Comparison of ENCODE assay signal across 22 cellular contexts in the genomic region with DNA sequence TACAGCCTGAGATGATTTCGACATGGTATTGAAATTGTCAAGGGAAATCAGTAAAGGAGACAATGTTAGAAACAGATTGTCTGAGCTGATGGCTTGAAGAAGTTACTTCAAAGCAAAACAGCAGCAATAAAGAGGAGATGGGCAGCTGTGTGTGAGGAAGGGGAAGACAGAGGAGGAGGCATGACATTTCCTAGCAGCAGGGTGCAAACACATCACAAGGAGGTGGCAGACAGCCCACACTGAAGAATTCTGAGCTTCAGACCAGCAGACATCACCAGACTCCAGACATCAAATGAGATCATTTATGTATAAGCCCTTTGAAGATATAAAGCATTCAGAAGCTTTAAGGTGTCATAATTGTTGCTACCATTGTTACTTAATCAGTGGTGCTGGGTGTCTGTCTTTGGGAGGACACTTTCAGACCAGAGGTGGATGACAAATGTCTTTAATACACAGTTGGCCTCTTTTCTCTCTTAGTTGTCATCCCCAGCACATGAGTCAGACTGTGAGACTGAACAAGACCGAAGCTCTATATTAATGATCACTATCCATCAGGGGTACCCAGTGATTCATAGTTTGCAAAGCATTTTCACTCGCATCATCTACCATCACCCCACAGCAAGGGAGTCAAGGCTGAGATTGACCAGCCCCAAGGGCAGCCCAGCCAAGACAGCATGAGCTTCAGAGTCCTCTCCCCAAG.
A peak's percentile ranks its signal among the peaks of the same experiment; 100 is the strongest.
DNase-seq lines count a peak whose midpoint lies in the region; ATAC-seq and TF ChIP-seq lines count a peak whose summit lies in the region.
"Had no signal": no experiment of that assay in that cellular context is flagged by ENCODE, and none has a peak within 500 bp of the region (broad histone marks: within the 10 kb centered on the region; RNA-seq: fewer than 3 reads in every experiment).

No MANE protein-coding gene starts in this region.

- H3K4me1 Mint-ChIP-seq in activated T-helper 17 cell treated with anti-CD3 and anti-CD28 coated beads, Interleukin-2, amount 50 U/mL, for 72 hours = no peaks in the 10 kb centered on the region
- no peaks in the 10 kb centered on the region for H3K4me1 Mint-ChIP-seq in activated T-cell treated with anti-CD3 and anti-CD28 coated beads, Interleukin-2, amount 50 U/mL, for 72 hours (ENCODE audit: low read depth)
- peaks cover 6 to 12% of the 10 kb centered on the region in 2 experiments for H3K4me1 Mint-ChIP-seq in H9

- H3K27me3 Mint-ChIP-seq in activated T-helper 17 cell treated with anti-CD3 and anti-CD28 coated beads, Interleukin-2, amount 50 U/mL, for 72 hours = peaks cover 25% of the 10 kb centered on the region
- H3K27me3 Mint-ChIP-seq in activated T-cell treated with anti-CD3 and anti-CD28 coated beads, Interleukin-2, amount 50 U/mL, for 72 hours (ENCODE audit: low read depth) = peaks cover 46% of the 10 kb centered on the region
- H3K27me3 Mint-ChIP-seq in H9 (ENCODE audit: low read depth) = no peaks in the 10 kb centered on the region

- DNase-seq in AG08395 (ENCODE audit: low spot score) (peak; percentile 26), mesendoderm (peak; percentile 97), H9 (no peak), COLO829 (ENCODE audit: low spot score) (no peak)
- DNase-seq in activated T-cell treated with anti-CD3 and anti-CD28 coated beads, Interleukin-2, amount 50 U/mL, for 72 hours = no peak
- DNase-seq: activated gamma-delta T cell treated with Interleukin-2 at 50 U/mL for 16 hours; adrenal gland; CD4-positive, alpha-beta T cell; dermis blood vessel endothelial cell; DMS53; Kasumi-1; kidney; NCI-H1105; NCI-H2081 treated with DMSO at 0.1 percent for 48 hours; NCI-H524 treated with DMSO at 0.1 percent for 48 hours; uterus had no signal

- WGBS in mesendoderm (ENCODE audit: extremely low coverage, insufficient coverage, low lambda C conversion rate) = no CpG with 5 or more reads among the region's 3 CpGs
- no CpG with 5 or more reads among the region's 3 CpGs for WGBS in H9 (ENCODE audit: extremely low coverage, insufficient read length, low lambda C conversion rate)

- no peaks in the 10 kb centered on the region for H3K36me3 Mint-ChIP-seq in activated T-helper 17 cell treated with anti-CD3 and anti-CD28 coated beads, Interleukin-2, amount 50 U/mL, for 72 hours (ENCODE audit: low read depth)
- H3K36me3 Mint-ChIP-seq in activated T-cell treated with anti-CD3 and anti-CD28 coated beads, Interleukin-2, amount 50 U/mL, for 72 hours (ENCODE audit: insufficient read depth in 2 of 2) = peaks cover 0 to 4% of the 10 kb centered on the region in 2 donors
- H3K36me3 Mint-ChIP-seq in H9 (ENCODE audit: insufficient read depth in 1 of 3, low read depth in 3 of 3) = no peaks in the 10 kb centered on the region

- H3K23me2 ChIP-seq in H9 (ENCODE audit: insufficient read length, low read depth, low read length, poor library complexity, severe bottlenecking) = no peaks in the 10 kb centered on the region

- H2BK12ac ChIP-seq in H9 (ENCODE audit: insufficient read length, low read depth, low read length) = no peak overlapping the region

- H3K9ac ChIP-seq in HUES48 (ENCODE audit: low read depth, low read length) (no peak overlapping the region), mesendoderm (ENCODE audit: low read length) (no peak overlapping the region), H9 (ENCODE audit: extremely low read depth, insufficient read length, low read length) (no peak overlapping the region)

- no peak overlapping the region for H3K14ac ChIP-seq in H9 (ENCODE audit: insufficient read depth, low read length)

- H2BK5ac ChIP-seq in mesendoderm (ENCODE audit: low read length) = peak overlapping the region; percentile 95
- H2BK5ac ChIP-seq in H9 (ENCODE audit: insufficient read length, low read length) = no peak overlapping the region

- H3K4me2 ChIP-seq in mesendoderm (ENCODE audit: low read length) (no peak overlapping the region), H9 (ENCODE audit: insufficient read depth, insufficient read length, low read length) (no peak overlapping the region)
- H3K4me2 ChIP-seq: GM23338 had no signal

- H4K5ac ChIP-seq in mesendoderm (ENCODE audit: low read length) = peak overlapping the region; percentile 73
- no peak overlapping the region for H4K5ac ChIP-seq in H9 (ENCODE audit: insufficient read length, low read depth, low read length)

- H3K27ac Mint-ChIP-seq in activated T-helper 17 cell treated with anti-CD3 and anti-CD28 coated beads, Interleukin-2, amount 50 U/mL, for 72 hours = no peak overlapping the region
- H3K27ac Mint-ChIP-seq in activated T-cell treated with anti-CD3 and anti-CD28 coated beads, Interleukin-2, amount 50 U/mL, for 72 hours = no peak overlapping the region
- H3K27ac Mint-ChIP-seq in H9 = peak overlapping the region in 1 of 3 experiments; percentile 76; a peak in 1 of 7 replicates
- H3K27ac Mint-ChIP-seq: CD4-positive, alpha-beta T cell; GM23338 had no signal

- H2AK5ac ChIP-seq in mesendoderm (ENCODE audit: low read length) = peak overlapping the region; percentile 64
- no peak overlapping the region for H2AK5ac ChIP-seq in H9 (ENCODE audit: insufficient read length, low read length)

- H2AFZ ChIP-seq in H9 (ENCODE audit: low read length) = no peak overlapping the region
- H2AFZ ChIP-seq: GM23338 had no signal

- peak overlapping the region; percentile 91 for H3K4ac ChIP-seq in mesendoderm (ENCODE audit: low read depth, low read length)
- no peak overlapping the region for H3K4ac ChIP-seq in H9 (ENCODE audit: low read depth, low read length)

- H4K8ac ChIP-seq in mesendoderm (ENCODE audit: low read depth, low read length) (no peak overlapping the region), H9 (replicated peaks; ENCODE audit: insufficient read length, low read depth, low read length) (no peak overlapping the region)

- H2BK120ac ChIP-seq in mesendoderm (ENCODE audit: low read depth, low read length) = peak overlapping the region; percentile 70
- H2BK120ac ChIP-seq in H9 (ENCODE audit: low read depth, low read length, poor library complexity, severe bottlenecking) = no peak overlapping the region

- no peaks in the 10 kb centered on the region for H3K79me1 ChIP-seq in mesendoderm (ENCODE audit: low read length)
- H3K79me1 ChIP-seq in H9 (ENCODE audit: insufficient read depth, low read depth, low read length, poor library complexity, severe bottlenecking) = no peaks in the 10 kb centered on the region

- no peaks in the 10 kb centered on the region for H4K20me1 ChIP-seq in H9 (ENCODE audit: control insufficient read depth, insufficient read depth, insufficient read length)

- H4K91ac ChIP-seq in H9 (ENCODE audit: insufficient read length, low read depth, low read length) = no peak overlapping the region

- TF ChIP-seq CTCF in H9 (conservative IDR thresholded peaks at IDR 0.05) = no peak

- H3T11ph ChIP-seq in H9 (ENCODE audit: low read length) = no peak overlapping the region

- peak; percentile 47 for ATAC-seq in activated T-helper 17 cell treated with anti-CD3 and anti-CD28 coated beads, Interleukin-2, amount 50 U/mL, for 72 hours (replicated peaks)
- no peak for ATAC-seq in GM19395 (IDR thresholded peaks at IDR 0.05; ENCODE audit: unreplicated experiment)
- no peak for ATAC-seq in activated T-cell treated with anti-CD3 and anti-CD28 coated beads, Interleukin-2, amount 50 U/mL, for 72 hours (replicated peaks in 1 of 2)
- ATAC-seq: GM23338 had no signal

- peaks cover 1% of the 10 kb centered on the region; the same call in 1 of the 2 replicates for H3K9me3 ChIP-seq in HUES48 (ENCODE audit: control insufficient read depth, insufficient read depth, low read length)
- no peaks in the 10 kb centered on the region for H3K9me3 ChIP-seq in H9 (ENCODE audit: control insufficient read depth, low read depth, low read length)
- H3K9me3 ChIP-seq: adrenal gland, uterus had no signal

- peak overlapping the region; percentile 67 for H3K27ac ChIP-seq in HUES48 (ENCODE audit: low read depth, low read length)
- H3K27ac ChIP-seq in mesendoderm (ENCODE audit: low read depth, low read length) = peak overlapping the region; percentile 89
- no peak overlapping the region for H3K27ac ChIP-seq in H9 (ENCODE audit: insufficient read length, low read depth, low read length)
- H3K27ac ChIP-seq: adrenal gland, cardiac muscle cell, right atrium auricular region, uterus had no signal

- peaks cover 5% of the 10 kb centered on the region for H3K9me3 Mint-ChIP-seq in activated T-helper 17 cell treated with anti-CD3 and anti-CD28 coated beads, Interleukin-2, amount 50 U/mL, for 72 hours
- H3K9me3 Mint-ChIP-seq in activated T-cell treated with anti-CD3 and anti-CD28 coated beads, Interleukin-2, amount 50 U/mL, for 72 hours = peaks cover 0 to 6% of the 10 kb centered on the region in 2 donors
- peaks cover 0 to 3% of the 10 kb centered on the region in 2 experiments; a peak in 1 of 5 replicates for H3K9me3 Mint-ChIP-seq in H9
- H3K9me3 Mint-ChIP-seq: GM23338 had no signal

- H3K27me3 ChIP-seq in HUES48 (ENCODE audit: control insufficient read depth, insufficient read depth, low read length) = no peaks in the 10 kb centered on the region
- no peaks in the 10 kb centered on the region for H3K27me3 ChIP-seq in mesendoderm (ENCODE audit: insufficient read depth, low read length, poor library complexity)
- H3K27me3 ChIP-seq in H9 (ENCODE audit: insufficient read depth, low read length) = no peaks in the 10 kb centered on the region
- H3K27me3 ChIP-seq: cardiac muscle cell, right atrium auricular region, uterus had no signal

- no peak overlapping the region for H2BK20ac ChIP-seq in H9 (ENCODE audit: low read depth, low read length, poor library complexity, severe bottlenecking)

- H3K36me3 ChIP-seq in HUES48 (ENCODE audit: control insufficient read depth, insufficient read depth, low read length) = no peaks in the 10 kb centered on the region
- H3K36me3 ChIP-seq in mesendoderm (ENCODE audit: control insufficient read depth, insufficient read depth, low read length) = no peaks in the 10 kb centered on the region
- H3K36me3 ChIP-seq: adrenal gland, cardiac muscle cell, right atrium auricular region, uterus had no signal

- H3K23ac ChIP-seq in mesendoderm (ENCODE audit: low read length) (peak overlapping the region; percentile 48), H9 (ENCODE audit: insufficient read length, low read depth, low read length) (no peak overlapping the region)

- H3K4me1 ChIP-seq in HUES48 (ENCODE audit: control insufficient read depth, insufficient read depth, low read length) (no peaks in the 10 kb centered on the region), mesendoderm (ENCODE audit: control insufficient read depth, low read depth, low read length) (peaks cover 15% of the 10 kb centered on the region), H9 (ENCODE audit: insufficient read depth, low read length) (no peaks in the 10 kb centered on the region)
- H3K4me1 ChIP-seq: adrenal gland, right atrium auricular region, uterus had no signal

- H3K18ac ChIP-seq in mesendoderm (ENCODE audit: low read length) = peak overlapping the region; percentile 33
- no peak overlapping the region for H3K18ac ChIP-seq in H9 (ENCODE audit: insufficient read length, low read depth, low read length)

- H3K4me3 ChIP-seq in HUES48 (ENCODE audit: low read depth, low read length) (no peak overlapping the region), mesendoderm (ENCODE audit: low read length) (no peak overlapping the region)
- H3K4me3 ChIP-seq: adrenal gland, cardiac muscle cell, GM23338, right atrium auricular region, uterus had no signal

- H3K79me2 ChIP-seq in mesendoderm (ENCODE audit: control insufficient read depth, insufficient read depth, low read length) = no peaks in the 10 kb centered on the region
- no peaks in the 10 kb centered on the region for H3K79me2 ChIP-seq in H9 (ENCODE audit: insufficient read depth, low read length)

- no peak overlapping the region for H2BK15ac ChIP-seq in mesendoderm (replicated peaks; ENCODE audit: low read depth)
- H2BK15ac ChIP-seq in H9 (ENCODE audit: low read depth, low read length) = no peak overlapping the region

- no peak overlapping the region for H3K4me3 Mint-ChIP-seq in activated T-helper 17 cell treated with anti-CD3 and anti-CD28 coated beads, Interleukin-2, amount 50 U/mL, for 72 hours
- no peak overlapping the region for H3K4me3 Mint-ChIP-seq in activated T-cell treated with anti-CD3 and anti-CD28 coated beads, Interleukin-2, amount 50 U/mL, for 72 hours
- H3K4me3 Mint-ChIP-seq in H9 = no peak overlapping the region
- H3K4me3 Mint-ChIP-seq: CD4-positive, alpha-beta T cell; GM23338 had no signal

- H3K56ac ChIP-seq in mesendoderm (ENCODE audit: low read length) (peak overlapping the region; percentile 79), H9 (ENCODE audit: insufficient read length, low read depth, low read length) (no peak overlapping the region)

Comparison
In these comparisons a context has a peak if more than half of its experiments do, and no peak if none do; other contexts are left out.
1. DNase-seq: peak in AG08395 (single experiment) and mesendoderm (single experiment); none in activated T-cell treated with anti-CD3 and anti-CD28 coated beads, Interleukin-2, amount 50 U/mL, for 72 hours (0 of 2), H9 (single experiment) and COLO829 (single experiment).